In genomic region chr3:24237971-24238767, GRCh38 we compare ENCODE assay signal across 1 cellular context.
TF ChIP-seq lines count a peak whose summit lies in the region.

No MANE protein-coding gene starts in this region.

TF ChIP-seq in HEK293, 187 proteins besides CTCF, POLR2A, EP300 and RAD21 (continued from another document and continues in another):
- TF ChIP-seq ZNF239 (tag by site-specific recombination; IDR thresholded peaks at IDR 0.05) (no peak), ZBTB17 (tag by site-specific recombination; IDR thresholded peaks at IDR 0.05) (peak; percentile 40; the same call in 1 of the 2 replicates), ZNF580 (tag by site-specific recombination; IDR thresholded peaks at IDR 0.05) (0 out of 2 replicates have a peak, but pooled peaks have one; percentile 21), ZBTB48 (tag by site-specific recombination; IDR thresholded peaks at IDR 0.05) (peak; percentile 68; the same call in 1 of the 2 replicates), ZNF155 (tag by site-specific recombination; IDR thresholded peaks at IDR 0.05) (no peak), ZNF16 (tag by site-specific recombination; IDR thresholded peaks at IDR 0.05; ENCODE audit: low read depth) (no peak; the same call in 1 of the 2 replicates), SETDB1 (IDR thresholded peaks at IDR 0.05; ENCODE audit: insufficient read length, low read length) (no peak), ZNF560 (tag by site-specific recombination; IDR thresholded peaks at IDR 0.05; ENCODE audit: borderline replicate concordance) (no peak), KLF10 (tag by site-specific recombination; IDR thresholded peaks at IDR 0.05) (peak; percentile 92), ZNF843 (tag by site-specific recombination; IDR thresholded peaks at IDR 0.05) (peak; percentile 39; the same call in 1 of the 2 replicates), GFI1B (tag by site-specific recombination; IDR thresholded peaks at IDR 0.05) (peak; percentile 81; the same call in 1 of the 2 replicates), ZNF302 (tag by site-specific recombination; IDR thresholded peaks at IDR 0.05; ENCODE audit: low read depth) (no peak), ZNF248 (tag by site-specific recombination; IDR thresholded peaks at IDR 0.05) (peak; percentile 92; the same call in 1 of the 2 replicates), ZNF416 (tag by site-specific recombination; IDR thresholded peaks at IDR 0.05) (peak; percentile 62; the same call in 1 of the 2 replicates), OVOL3 (tag by site-specific recombination; IDR thresholded peaks at IDR 0.05) (no peak), ZNF624 (tag by site-specific recombination; IDR thresholded peaks at IDR 0.05) (no peak), GLI2 (tag by site-specific recombination; IDR thresholded peaks at IDR 0.05; ENCODE audit: borderline replicate concordance, low read depth) (no peak), ZNF660 (tag by site-specific recombination; IDR thresholded peaks at IDR 0.05) (peak; percentile 50; the same call in 1 of the 2 replicates), SCRT1 (tag by site-specific recombination; IDR thresholded peaks at IDR 0.05; ENCODE audit: borderline replicate concordance) (peak; percentile 74), ZNF18 (tag by site-specific recombination; IDR thresholded peaks at IDR 0.05) (0 out of 2 replicates have a peak, but pooled peaks have one; percentile 35), ZNF785 (tag by site-specific recombination; IDR thresholded peaks at IDR 0.05) (no peak), ZNF169 (tag by site-specific recombination; IDR thresholded peaks at IDR 0.05) (peak; percentile 86), ZNF654 (tag by site-specific recombination; IDR thresholded peaks at IDR 0.05; ENCODE audit: low read depth) (peak; percentile 86), RBAK (tag by site-specific recombination; IDR thresholded peaks at IDR 0.05) (0 out of 2 replicates have a peak, but pooled peaks have one; percentile 33), ZNF548 (tag by site-specific recombination; IDR thresholded peaks at IDR 0.05) (no peak), HOXA7 (CRISPR knock-in tag; IDR thresholded peaks at IDR 0.05; ENCODE audit: borderline replicate concordance) (no peak), SP7 (tag by site-specific recombination; IDR thresholded peaks at IDR 0.05) (peak; percentile 98), ZNF394 (tag by site-specific recombination; IDR thresholded peaks at IDR 0.05; ENCODE audit: borderline replicate concordance) (peak; percentile 61; the same call in 1 of the 2 replicates), ZNF138 (tag by site-specific recombination; IDR thresholded peaks at IDR 0.05; ENCODE audit: borderline replicate concordance) (no peak), ZNF473 (tag by site-specific recombination; IDR thresholded peaks at IDR 0.05) (peak; percentile 49; the same call in 1 of the 2 replicates), ZNF324 (tag by site-specific recombination; IDR thresholded peaks at IDR 0.05) (0 out of 2 replicates have a peak, but pooled peaks have one; percentile 77), YY1 (tag by site-specific recombination; IDR thresholded peaks at IDR 0.05) (no peak), ZNF223 (tag by site-specific recombination; IDR thresholded peaks at IDR 0.05) (no peak), KLF9 (tag by site-specific recombination; IDR thresholded peaks at IDR 0.05; ENCODE audit: low read depth) (peak; percentile 86), TCF7L2 (IDR thresholded peaks at IDR 0.05; ENCODE audit: borderline replicate concordance, low read depth, low read length) (0 out of 2 replicates have a peak, but pooled peaks have one; percentile 41), ZNF148 (tag by site-specific recombination; IDR thresholded peaks at IDR 0.05; ENCODE audit: borderline replicate concordance) (peak; percentile 98), BCL11A (tag by site-specific recombination; IDR thresholded peaks at IDR 0.05; ENCODE audit: low read depth) (0 out of 2 replicates have a peak, but pooled peaks have one; percentile 39), ZNF837 (tag by site-specific recombination; IDR thresholded peaks at IDR 0.05) (no peak), PRDM6 (tag by site-specific recombination; IDR thresholded peaks at IDR 0.05) (peak; percentile 27; the same call in 1 of the 2 replicates), ZNF366 (tag by site-specific recombination; conservative IDR thresholded peaks at IDR 0.05) (peak; percentile 37), PATZ1 (tag by site-specific recombination; IDR thresholded peaks at IDR 0.05) (peak; percentile 85), ZSCAN30 (tag by site-specific recombination; IDR thresholded peaks at IDR 0.05) (0 out of 2 replicates have a peak, but pooled peaks have one; percentile 52), ZNF704 (tag by site-specific recombination; IDR thresholded peaks at IDR 0.05) (no peak), TSHZ1 (tag by site-specific recombination; IDR thresholded peaks at IDR 0.05; ENCODE audit: borderline replicate concordance) (peak; percentile 73), ZNF274 (IDR thresholded peaks at IDR 0.05; ENCODE audit: low read length) (no peak), ZNF274 (tag by site-specific recombination; IDR thresholded peaks at IDR 0.05; ENCODE audit: borderline replicate concordance) (no peak), BCL6B (tag by site-specific recombination; IDR thresholded peaks at IDR 0.05) (peak; percentile 82; the same call in 1 of the 2 replicates), YY2 (tag by site-specific recombination; IDR thresholded peaks at IDR 0.05) (peak; percentile 73), KLF8 (tag by site-specific recombination; IDR thresholded peaks at IDR 0.05) (peak; percentile 70), ZNF214 (tag by site-specific recombination; IDR thresholded peaks at IDR 0.05; ENCODE audit: borderline replicate concordance) (no peak), ZNF133 (tag by site-specific recombination; IDR thresholded peaks at IDR 0.05) (0 out of 2 replicates have a peak, but pooled peaks have one; percentile 30), ZNF621 (tag by site-specific recombination; IDR thresholded peaks at IDR 0.05) (0 out of 2 replicates have a peak, but pooled peaks have one; percentile 64), ZSCAN23 (tag by site-specific recombination; IDR thresholded peaks at IDR 0.05) (peak; percentile 73; the same call in 1 of the 2 replicates)
